14 cellular contexts compared by ENCODE assay signal in genomic region chr16:87241135-87241771, GRCh38.
DNase-seq lines count a peak whose midpoint lies in the region; ATAC-seq and TF ChIP-seq lines count a peak whose summit lies in the region.
"Had no signal": no experiment of that assay in that cellular context is flagged by ENCODE, and none has a peak within 500 bp of the region (broad histone marks: within the 10 kb centered on the region; RNA-seq: fewer than 3 reads in every experiment).

No MANE protein-coding gene starts in this region.

- intact Hi-C loops in Right ventricle myocardium inferior (cut with DNase I), result no loop called here

- no peaks in the 10 kb centered on the region for H3F3A ChIP-seq in smooth muscle cell (ENCODE audit: low read depth)

- H3K27ac ChIP-seq in VCaP (peak overlapping the region; percentile 38), smooth muscle cell (ENCODE audit: low read depth) (peak overlapping the region; percentile 77)
- H3K27ac ChIP-seq: GM23248 had no signal

- no peaks in the 10 kb centered on the region for H3K36me3 ChIP-seq in smooth muscle cell (ENCODE audit: low read depth)

- ATAC-seq in Right ventricle myocardium inferior, result no peak
- ATAC-seq: HCT116 had no signal

- TF ChIP-seq CTCF in VCaP (conservative IDR thresholded peaks at IDR 0.05) (no peak), smooth muscle cell (IDR thresholded peaks at IDR 0.05; ENCODE audit: borderline replicate concordance, insufficient read depth, poor library complexity, severe bottlenecking) (no peak)

- no peaks in the 10 kb centered on the region for H3K27me3 ChIP-seq in smooth muscle cell (ENCODE audit: low read depth)

- no peak overlapping the region for H2AFZ ChIP-seq in smooth muscle cell (ENCODE audit: low read depth)
- H2AFZ ChIP-seq: GM23248 had no signal

- H3K79me2 ChIP-seq in smooth muscle cell (ENCODE audit: low read depth), result no peaks in the 10 kb centered on the region

- H3K9me3 ChIP-seq in smooth muscle cell (replicated peaks; ENCODE audit: low read depth), result no peaks in the 10 kb centered on the region

- peaks cover 14% of the 10 kb centered on the region for H3K4me1 ChIP-seq in smooth muscle cell (ENCODE audit: low read depth)

- 82% methylated on average over 15 of the region's 15 CpGs for WGBS in smooth muscle cell (ENCODE audit: low lambda C conversion rate)

- DNase-seq in HuH-7.5 (ENCODE audit: low spot score), result peak; percentile 42
- DNase-seq in left kidney (ENCODE audit: low read depth, low spot score), result peak; percentile 76
- DNase-seq in smooth muscle cell (lab: John Stamatoyannopoulos, UW; ENCODE audit: unreplicated experiment), result no peak
- no peak for DNase-seq in Right ventricle myocardium inferior (ENCODE audit: missing footprints)
- no peak for DNase-seq in midbrain (lab: John Stamatoyannopoulos, UW)
- no peak for DNase-seq in NCI-H1092 treated with DMSO at 0.1 percent for 48 hours (lab: John Stamatoyannopoulos, UW)
- DNase-seq: ACHN; CD4-positive, alpha-beta T cell; DMS79 treated with DMSO at 0.1 percent for 48 hours; NCI-H1048; SHP77 had no signal

- H3K9ac ChIP-seq in smooth muscle cell (ENCODE audit: low read depth), result no peak overlapping the region
- H3K9ac ChIP-seq: GM23248 had no signal

- no peak overlapping the region for H3K4me3 ChIP-seq in smooth muscle cell
- H3K4me3 ChIP-seq: GM23248 had no signal

- H3K4me2 ChIP-seq in smooth muscle cell, result peak overlapping the region; percentile 71

- no peaks in the 10 kb centered on the region for H4K20me1 ChIP-seq in smooth muscle cell (ENCODE audit: low read depth)

Comparison
In these comparisons a context has a peak if more than half of its experiments do, and no peak if none do; other contexts are left out.
1. DNase-seq: peak in HuH-7.5 (single experiment) and left kidney (single experiment); none in smooth muscle cell (single experiment), Right ventricle myocardium inferior (single experiment), midbrain (single experiment) and NCI-H1092 treated with DMSO at 0.1 percent for 48 hours (single experiment).